Comparison of ENCODE assay signal across 8 cellular contexts in the genomic region with DNA sequence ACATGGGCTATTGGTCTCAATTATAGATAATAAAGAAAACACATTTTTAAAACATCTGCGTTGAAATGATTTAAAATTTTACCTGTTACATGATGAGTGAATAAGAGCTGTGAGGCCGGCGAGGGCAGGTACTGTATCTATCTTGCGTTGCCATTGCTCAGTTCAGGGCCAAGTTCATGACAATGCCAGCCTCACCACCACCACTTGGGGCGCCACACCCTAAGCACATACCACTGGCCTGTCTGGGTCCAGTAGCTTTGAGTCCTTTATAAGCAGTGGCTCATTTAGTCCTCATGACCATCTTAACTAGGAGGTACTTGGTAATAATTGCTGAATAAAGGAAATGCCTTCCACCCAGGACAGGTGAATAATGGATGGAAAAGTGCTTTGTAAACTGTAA. TPM values are rescaled to one million over a fixed set of nuclear protein-coding genes. Genes with fewer than 3 reads are reported as not detected.
DNase-seq lines count a peak whose midpoint lies in the region; ATAC-seq, FAIRE-seq and TF ChIP-seq lines count a peak whose summit lies in the region.

No MANE protein-coding gene starts in this region.

- no peaks in the 10 kb centered on the region for H3K9me3 ChIP-seq in mammary epithelial cell (replicated peaks; ENCODE audit: insufficient read depth, low read length)

- no peak for ATAC-seq in natural killer cell treated with Interleukin-12 subunit alpha and Interleukin-12 subunit beta and Interleukin-15 and Interleukin-18, amount 100 ng/mL, for 72 hours
- ATAC-seq in HG02973 (IDR thresholded peaks at IDR 0.05; ENCODE audit: unreplicated experiment), result no peak

- in situ Hi-C loops in mammary epithelial cell (cut with MboI; ENCODE audit: low sequenced_read_pairs in 2 of 2), result loop anchor here in 1 of 2 donors (25.0 kb wide), 2 partner anchors 206 to 281 kb away; no protein-coding TSS in a partner anchor

- H3K36me3 Mint-ChIP-seq in natural killer cell treated with Interleukin-12 subunit alpha and Interleukin-12 subunit beta and Interleukin-15 and Interleukin-18, amount 100 ng/mL, for 72 hours, result no peaks in the 10 kb centered on the region

- H3K4me1 Mint-ChIP-seq in natural killer cell treated with Interleukin-12 subunit alpha and Interleukin-12 subunit beta and Interleukin-15 and Interleukin-18, amount 100 ng/mL, for 72 hours (ENCODE audit: low read depth in 2 of 2), result peaks cover 50 to 52% of the 10 kb centered on the region in 2 donors

- H3K27me3 Mint-ChIP-seq in natural killer cell treated with Interleukin-12 subunit alpha and Interleukin-12 subunit beta and Interleukin-15 and Interleukin-18, amount 100 ng/mL, for 72 hours, result peaks cover 3 to 7% of the 10 kb centered on the region in 2 donors

- H3K27me3 ChIP-seq in mammary epithelial cell (ENCODE audit: insufficient read depth, low read length), result no peaks in the 10 kb centered on the region

- DNase-seq in AG09319 (ENCODE audit: extremely low read depth, low read depth) (no peak), GM12892 (ENCODE audit: insufficient read length) (no peak), OCI-M1 (lab: John Stamatoyannopoulos, UW) (peak; percentile 85), mammary epithelial cell (peak; percentile 21), globus pallidus (ENCODE audit: low spot score) (no peak), Ammon's horn (ENCODE audit: low spot score) (no peak)
- DNase-seq in natural killer cell treated with Interleukin-12 subunit alpha and Interleukin-12 subunit beta and Interleukin-15 and Interleukin-18, amount 100 ng/mL, for 72 hours (ENCODE audit: low spot score), result no peak

- BruUV-seq in mammary epithelial cell (replicated peaks; lab: Mats Ljungman, UMichigan), result no TSS peak

- H3K27ac Mint-ChIP-seq in natural killer cell treated with Interleukin-12 subunit alpha and Interleukin-12 subunit beta and Interleukin-15 and Interleukin-18, amount 100 ng/mL, for 72 hours, result peak overlapping the region; percentile 83 to 89

- intact Hi-C loops in mammary epithelial cell (cut with micrococcal nuclease), result loop anchor here (2.0 kb wide), 1 partner anchor 109 kb away; no protein-coding TSS in a partner anchor

- TF ChIP-seq POLR2A in GM12892 (IDR thresholded peaks at IDR 0.05; ENCODE audit: low read depth, low read length), result no peak

- CTCF ChIA-PET in mammary epithelial cell (lab: Charles Lee; ENCODE audit: low non-redundant PET), result interaction anchor here (0.6 kb wide), 1 partner anchor 30 kb away, joined by 3 read pairs; no protein-coding TSS in a partner anchor

- no peaks in the 10 kb centered on the region for H3K9me3 Mint-ChIP-seq in natural killer cell treated with Interleukin-12 subunit alpha and Interleukin-12 subunit beta and Interleukin-15 and Interleukin-18, amount 100 ng/mL, for 72 hours

- no peak overlapping the region for H3K4me2 ChIP-seq in mammary epithelial cell (ENCODE audit: insufficient read depth, low read depth, low read length)

- FAIRE-seq in GM12892 (lab: Jason Lieb, UNC), result peak; percentile 63

- no peak overlapping the region for H3K9ac ChIP-seq in mammary epithelial cell (ENCODE audit: insufficient read depth, low read length)

- peak; percentile 41 for TF ChIP-seq CTCF in AG09319 (IDR thresholded peaks at IDR 0.05; ENCODE audit: low read depth, low read length)
- peak; percentile 54 to 58 for TF ChIP-seq CTCF in mammary epithelial cell (conservative IDR thresholded peaks at IDR 0.05 in 1 of 2, IDR thresholded peaks at IDR 0.05 in 1 of 2; ENCODE audit: extremely low read depth in 1 of 2, insufficient read depth in 1 of 2, low read depth in 1 of 2, low read length in 2 of 2)

- no peak overlapping the region for H3K27ac ChIP-seq in mammary epithelial cell (ENCODE audit: insufficient read depth, low read depth, low read length)

- H3K4me3 Mint-ChIP-seq in natural killer cell treated with Interleukin-12 subunit alpha and Interleukin-12 subunit beta and Interleukin-15 and Interleukin-18, amount 100 ng/mL, for 72 hours, result no peak overlapping the region

- no peak overlapping the region for H3K4me3 ChIP-seq in mammary epithelial cell (replicated peaks in 1 of 3; ENCODE audit: insufficient read depth in 1 of 3, low read depth in 2 of 3, low read length in 3 of 3)

- H3K79me2 ChIP-seq in mammary epithelial cell (ENCODE audit: insufficient read depth, low read length), result no peaks in the 10 kb centered on the region

- dilution Hi-C loops in mammary epithelial cell (cut with HindIII; ENCODE audit: low sequenced_read_pairs), result no loop called here

- H3K4me1 ChIP-seq in mammary epithelial cell (ENCODE audit: insufficient read depth, low read length), result peaks cover 26% of the 10 kb centered on the region

- no peaks in the 10 kb centered on the region for H3K36me3 ChIP-seq in mammary epithelial cell (ENCODE audit: insufficient read depth, low read length)

- WGBS in mammary epithelial cell (ENCODE audit: low coverage, missing lambda C conversion rate), result 93% methylated on average over 5 of the region's 5 CpGs

- H2AFZ ChIP-seq in mammary epithelial cell (ENCODE audit: low read depth, low read length), result no peak overlapping the region

- H4K20me1 ChIP-seq in mammary epithelial cell (ENCODE audit: insufficient read depth, low read length), result no peaks in the 10 kb centered on the region

RNA-seq across cellular contexts. Expression of a gene that starts 14.5 kb away (rescaled TPM):
- polyA plus RNA-seq in GM12892 (2012; ENCODE audit: missing spikeins), result not detected
- not detected for total RNA-seq in mammary epithelial cell
- polyA plus RNA-seq in mammary epithelial cell, result not detected
- not detected for polyA minus RNA-seq in mammary epithelial cell
- total RNA-seq in natural killer cell treated with Interleukin-12 subunit alpha and Interleukin-12 subunit beta and Interleukin-15 and Interleukin-18, amount 100 ng/mL, for 72 hours, result not detected

RNA-seq across cellular contexts. Expression of a gene that starts 16.6 kb away (rescaled TPM):
- 6.1 TPM for polyA plus RNA-seq in GM12892 (2012; ENCODE audit: missing spikeins)
- total RNA-seq in mammary epithelial cell, result 10 to 100 TPM; 10.6 to 21.5 TPM
- polyA plus RNA-seq in mammary epithelial cell, result 3.0 TPM
- polyA minus RNA-seq in mammary epithelial cell, result 9.0 TPM
- 100 to 1,000 TPM in 1 of 2 donors, 10 to 100 TPM in 1; 63.8 to 142 TPM for total RNA-seq in natural killer cell treated with Interleukin-12 subunit alpha and Interleukin-12 subunit beta and Interleukin-15 and Interleukin-18, amount 100 ng/mL, for 72 hours

Comparison
In these comparisons a context has a peak if more than half of its experiments do, and no peak if none do; other contexts are left out.
1. DNase-seq: peak in OCI-M1 (single experiment) and mammary epithelial cell (single experiment); none in AG09319 (single experiment), GM12892 (single experiment), natural killer cell treated with Interleukin-12 subunit alpha and Interleukin-12 subunit beta and Interleukin-15 and Interleukin-18, amount 100 ng/mL, for 72 hours (single experiment), globus pallidus (single experiment) and Ammon's horn (single experiment).